ENCODE assay signal across 1 cellular context in genomic region chr14:30337456-30337855, GRCh38.
TF ChIP-seq lines count a peak whose summit lies in the region.

No MANE protein-coding gene starts in this region.

TF ChIP-seq in HepG2, 621 proteins besides CTCF, POLR2A, EP300 and RAD21 (continued from another document):
- TF ChIP-seq ZHX1 (CRISPR knock-in tag; IDR thresholded peaks at IDR 0.05; ENCODE audit: low read depth) = no peak
- no peak for TF ChIP-seq ELF1 (CRISPR knock-in tag; IDR thresholded peaks at IDR 0.05)
- no peak for TF ChIP-seq MBD4 (IDR thresholded peaks at IDR 0.05; ENCODE audit: borderline replicate concordance, low read length)
- no peak for TF ChIP-seq MAFG (CRISPR knock-in tag; IDR thresholded peaks at IDR 0.05)
- TF ChIP-seq ZBTB20 (CRISPR knock-in tag; IDR thresholded peaks at IDR 0.05; ENCODE audit: borderline replicate concordance, low read depth) = no peak
- no peak for TF ChIP-seq HOMEZ (CRISPR knock-in tag; IDR thresholded peaks at IDR 0.05; ENCODE audit: low read depth)
- TF ChIP-seq TCF7L2 (IDR thresholded peaks at IDR 0.05; ENCODE audit: low read depth, low read length) = no peak
- TF ChIP-seq WIZ (CRISPR knock-in tag; IDR thresholded peaks at IDR 0.05) = no peak
- no peak for TF ChIP-seq TEAD2 (CRISPR knock-in tag; IDR thresholded peaks at IDR 0.05)
- no peak for TF ChIP-seq ZNF614 (CRISPR knock-in tag; IDR thresholded peaks at IDR 0.05; ENCODE audit: borderline replicate concordance)
- no peak for TF ChIP-seq ATF7-NPFF (CRISPR knock-in tag; IDR thresholded peaks at IDR 0.05; ENCODE audit: low read depth)
